ENCODE assay signal across 10 cellular contexts in genomic region chr1:15799928-15800835, GRCh38. TPM values are rescaled to one million over a fixed set of nuclear protein-coding genes. Genes with fewer than 3 reads are reported as not detected.
DNase-seq lines count a peak whose midpoint lies in the region; ATAC-seq, FAIRE-seq and TF ChIP-seq lines count a peak whose summit lies in the region.
"Had no signal": no experiment of that assay in that cellular context is flagged by ENCODE, and none has a peak within 500 bp of the region (broad histone marks: within the 10 kb centered on the region; RNA-seq: fewer than 3 reads in every experiment).

No MANE protein-coding gene starts in this region.

- H3K4me3 ChIP-seq in K562 (no peak overlapping the region), left lung (no peak overlapping the region), aorta (ENCODE audit: low read length in 2 of 2) (no peak overlapping the region)

- 9% methylated on average over 22 of the region's 22 CpGs for WGBS in K562 (ENCODE audit: insufficient coverage, low coverage, missing lambda C conversion rate)
- 51 to 54% methylated on average over 22 of the region's 22 CpGs for WGBS in aorta, 2 donors

- intact Hi-C loops in K562 (cut with micrococcal nuclease), result loop anchor here (5.0 kb wide), 1 partner anchor 257 kb away; no protein-coding TSS in a partner anchor
- intact Hi-C loops in left lung (cut with DNase I), result no loop called here
- intact Hi-C loops in aorta (cut with DNase I), result loop anchor here (2.0 to 10.0 kb wide), 5 partner anchors 35 to 192 kb away; no protein-coding TSS in a partner anchor

- peak; percentile 55 for ATAC-seq in K562
- peak; percentile 70 for ATAC-seq in left lung
- ATAC-seq in aorta (ENCODE audit: low FRiP score), result peak; percentile 9
- no peak for ATAC-seq in GM21381 (IDR thresholded peaks at IDR 0.05; ENCODE audit: unreplicated experiment)
- ATAC-seq in GM19035 (IDR thresholded peaks at IDR 0.05; ENCODE audit: unreplicated experiment), result no peak

- CTCF ChIA-PET in K562 (lab: Yijun Ruan, JAX; ENCODE audit: low intra/inter-chr PET ratio), result no interaction called here

- no peak; the same call in none of the 2 replicates for TF ChIP-seq EP300 in K562 (IDR thresholded peaks at IDR 0.05; ENCODE audit: low read length)

- H3K79me2 ChIP-seq in K562 (ENCODE audit: control insufficient read depth, insufficient read depth, low read length), result no peaks in the 10 kb centered on the region

- H3K27ac ChIP-seq in K562 (ENCODE audit: extremely low read depth, low read depth, low read length) (no peak overlapping the region), left lung (peak overlapping the region; percentile 49 to 64), aorta (ENCODE audit: low read depth in 1 of 2, low read length in 2 of 2) (peak overlapping the region; percentile 76 to 87)

- no peaks in the 10 kb centered on the region for H3K36me3 ChIP-seq in K562 (ENCODE audit: control insufficient read depth, insufficient read depth, low read length)
- no peaks in the 10 kb centered on the region for H3K36me3 ChIP-seq in left lung
- no peaks in the 10 kb centered on the region for H3K36me3 ChIP-seq in aorta (ENCODE audit: control insufficient read depth in 1 of 2, insufficient read depth in 2 of 2, low read length in 1 of 2)

- DNase-seq in NCI-H2227 (lab: John Stamatoyannopoulos, UW; ENCODE audit: unreplicated experiment), result peak; percentile 46
- DNase-seq in NCI-H2227 treated with DMSO at 0.1 percent for 48 hours (lab: John Stamatoyannopoulos, UW), result no peak
- DNase-seq in K562 (ENCODE audit: extremely low read depth in 1 of 4, low spot score in 3 of 4), result peak; percentile 75 to 87 (median 82)
- peak; percentile 63 to 82 for DNase-seq in left lung
- DNase-seq in aorta, result no peak
- no peak for DNase-seq in T-helper 2 cell
- DNase-seq: naive B cell had no signal

- TF ChIP-seq POLR2A in K562 (conservative IDR thresholded peaks at IDR 0.05), result no peak

- peak overlapping the region; percentile 38; the same call in 1 of the 2 replicates for H3K4me2 ChIP-seq in K562 (ENCODE audit: insufficient read depth, low read length)

- in situ Hi-C loops in K562 (cut with MboI), result no loop called here

- POLR2A ChIA-PET in K562 (lab: Yijun Ruan, JAX), result interaction anchor here (0.5 to 1.2 kb wide), 6 partner anchors 19 to 367 kb away, joined by 3 to 4 read pairs (median 3); no protein-coding TSS in a partner anchor

- no peak for TF ChIP-seq CTCF in K562 (IDR thresholded peaks at IDR 0.05 in 2 of 3, conservative IDR thresholded peaks at IDR 0.05 in 1 of 3; ENCODE audit: insufficient read depth in 2 of 3, low read depth in 1 of 3, low read length in 3 of 3)
- no peak for TF ChIP-seq CTCF in left lung (IDR thresholded peaks at IDR 0.05)

- peak; percentile 73 for FAIRE-seq in K562 (lab: Jason Lieb, UNC)

- H3K9me3 ChIP-seq in K562 (replicated peaks; ENCODE audit: control insufficient read depth, insufficient read depth, low read depth, low read length) (no peaks in the 10 kb centered on the region), left lung (no peaks in the 10 kb centered on the region), aorta (ENCODE audit: control insufficient read depth, low read length) (no peaks in the 10 kb centered on the region)

- peaks cover 4% of the 10 kb centered on the region for H3K9me1 ChIP-seq in K562 (ENCODE audit: control insufficient read depth, insufficient read depth, low read length)

- no peaks in the 10 kb centered on the region for H4K20me1 ChIP-seq in K562 (replicated peaks; ENCODE audit: control insufficient read depth, insufficient read depth, low read length)

- peak overlapping the region; percentile 71 for H2AFZ ChIP-seq in K562 (ENCODE audit: low read depth, low read length)

- no TSS peak for BruUV-seq in K562 (replicated peaks; lab: Mats Ljungman, UMichigan)

- H3K9ac ChIP-seq in K562 (ENCODE audit: insufficient read depth in 1 of 2, low read depth in 2 of 2, low read length in 2 of 2), result peak overlapping the region in 1 of 2 experiments; percentile 40; a peak in 2 of 4 replicates

- H3K4me1 ChIP-seq in K562 (replicated peaks in 1 of 2; ENCODE audit: control insufficient read depth in 2 of 2, insufficient read depth in 2 of 2, low read length in 2 of 2) (peaks cover 32 to 41% of the 10 kb centered on the region in 2 experiments), left lung (peaks cover 23 to 38% of the 10 kb centered on the region in 2 donors), aorta (ENCODE audit: control insufficient read depth in 1 of 2, insufficient read depth in 2 of 2, low read length in 2 of 2) (peaks cover 1 to 5% of the 10 kb centered on the region in 2 donors)

- H3K27me3 ChIP-seq in K562 (ENCODE audit: control insufficient read depth in 2 of 2, insufficient read depth in 2 of 2, low read length in 2 of 2) (no peaks in the 10 kb centered on the region), left lung (peaks cover 0 to 4% of the 10 kb centered on the region in 2 donors), aorta (ENCODE audit: control insufficient read depth in 1 of 2, insufficient read depth in 2 of 2, low read length in 1 of 2) (no peaks in the 10 kb centered on the region)

- 0 out of 4 replicates have a peak, but pooled peaks of 1 of the 2 experiments have one; percentile 10 for TF ChIP-seq RAD21 in K562 (CRISPR knock-in tag; conservative IDR thresholded peaks at IDR 0.05 in 1 of 2, IDR thresholded peaks at IDR 0.05 in 1 of 2)

RNA-seq across cellular contexts. Expression of gene UQCRHL, which starts 7.3 kb away (rescaled TPM):
- 2.3 and 3.2 TPM in 2 replicates for total RNA-seq in K562 (2011; cell fraction: chromatin; rRNA removed; ENCODE audit: low replicate concordance)
- total RNA-seq in K562 (2011; cell fraction: nucleolus; rRNA removed), result 2.8 TPM in 2 replicates
- total RNA-seq in K562 (2011; cell fraction: nucleoplasm; rRNA removed), result 4.1 and 4.2 TPM in 2 replicates
- total RNA-seq in K562 (2014; rRNA removed), result 40.7 and 76.9 TPM in 2 replicates
- 41.3 and 45.7 TPM in 2 replicates for total RNA-seq in K562 (2014; rRNA removed; fragmentation: Illumina TruSeq; extraction: Trizol)
- total RNA-seq in K562 (2015; rRNA removed; fragmentation: Illumina TruSeq; extraction: Trizol), result 19.4 and 21.8 TPM in 2 replicates
- 5.1 and 5.9 TPM in 2 replicates for total RNA-seq in K562 (2021)
- polyA plus RNA-seq in K562 (2011; rRNA removed), result 26.3 and 27.6 TPM in 2 replicates
- polyA plus RNA-seq in K562 (2011; cell fraction: cytosol; rRNA removed), result 3.9 and 8.7 TPM in 2 replicates
- 2.2 and 6.0 TPM in 2 replicates for polyA plus RNA-seq in K562 (2011; cell fraction: nucleus; rRNA removed)
- polyA plus RNA-seq in K562 (2012), result 9.1 and 25.6 TPM in 2 replicates
- 17.6 and 18.9 TPM in 2 replicates for polyA plus RNA-seq in K562 (2014; fragmentation: Illumina TruSeq; extraction: Trizol)
- 10 to 100 TPM; 20.4 to 25.8 TPM for polyA plus RNA-seq in K562 (2014; fragmentation: Nextera tagmentation; extraction: Ambion mirVana)
- 13.2 and 27.2 TPM in 2 replicates for polyA plus RNA-seq in K562 (2014; rRNA removed)
- polyA minus RNA-seq in K562 (2011; rRNA and poly(A)+ RNA removed), result 6.5 and 7.8 TPM in 2 replicates
- polyA minus RNA-seq in K562 (2011; cell fraction: cytosol; rRNA and poly(A)+ RNA removed), result 9.1 and 15.2 TPM in 2 replicates
- polyA minus RNA-seq in K562 (2011; cell fraction: nucleus; rRNA and poly(A)+ RNA removed), result 0.67 and 3.4 TPM in 2 replicates
- total RNA-seq in left lung, result 1 to 10 TPM; 1.2 TPM
- 1 to 10 TPM; 1.2 to 1.3 TPM for total RNA-seq in aorta
- 1 to 10 TPM; 1.3 to 4.6 TPM for polyA plus RNA-seq in aorta

RNA-seq across cellular contexts. Expression of gene FBLIM1, which starts 41.6 kb away (rescaled TPM):
- 0.16 TPM in 1 of 2 replicates, not detected in the other for total RNA-seq in K562 (2011; cell fraction: chromatin; rRNA removed; ENCODE audit: low replicate concordance)
- 0.50 TPM in 1 of 2 replicates, not detected in the other for total RNA-seq in K562 (2011; cell fraction: nucleolus; rRNA removed)
- total RNA-seq in K562 (2011; cell fraction: nucleoplasm; rRNA removed), result 0.31 TPM in 1 of 2 replicates, not detected in the other
- total RNA-seq in K562 (2014; rRNA removed) (0.04 TPM in 1 of 2 replicates, not detected in the other), K562 (2014; rRNA removed; fragmentation: Illumina TruSeq; extraction: Trizol) (not detected in 2 replicates), K562 (2015; rRNA removed; fragmentation: Illumina TruSeq; extraction: Trizol) (not detected in 2 replicates), K562 (2021) (0.18 and 0.24 TPM in 2 replicates), left lung (10 to 100 TPM; 52.3 to 57.1 TPM), aorta (100 to 1,000 TPM; 418 to 507 TPM)
- polyA plus RNA-seq in K562 (2011; rRNA removed) (0.14 and 0.43 TPM in 2 replicates), K562 (2014; fragmentation: Illumina TruSeq; extraction: Trizol) (not detected in 2 replicates), K562 (2014; fragmentation: Nextera tagmentation; extraction: Ambion mirVana) (not detected), K562 (2014; rRNA removed) (not detected in 2 replicates), aorta (100 to 1,000 TPM; 192 to 584 TPM)
- polyA plus RNA-seq in K562 (2011; cell fraction: cytosol; rRNA removed), result 0.09 and 0.63 TPM in 2 replicates
- 0.10 and 0.20 TPM in 2 replicates for polyA plus RNA-seq in K562 (2011; cell fraction: nucleus; rRNA removed)
- 0.04 and 0.48 TPM in 2 replicates for polyA plus RNA-seq in K562 (2012)
- 0.11 and 0.27 TPM in 2 replicates for polyA minus RNA-seq in K562 (2011; rRNA and poly(A)+ RNA removed)
- not detected in 2 replicates for polyA minus RNA-seq in K562 (2011; cell fraction: cytosol; rRNA and poly(A)+ RNA removed)
- polyA minus RNA-seq in K562 (2011; cell fraction: nucleus; rRNA and poly(A)+ RNA removed), result 0.56 TPM in 1 of 2 replicates, not detected in the other

RNA-seq across cellular contexts. Expression of gene SPEN, which starts 47.3 kb away (rescaled TPM):
- total RNA-seq in K562 (2011; cell fraction: chromatin; rRNA removed; ENCODE audit: low replicate concordance), result 154 and 372 TPM in 2 replicates
- total RNA-seq in K562 (2011; cell fraction: nucleolus; rRNA removed), result 64.2 and 82.1 TPM in 2 replicates
- total RNA-seq in K562 (2011; cell fraction: nucleoplasm; rRNA removed), result 125 and 165 TPM in 2 replicates
- 27.2 and 27.8 TPM in 2 replicates for total RNA-seq in K562 (2014; rRNA removed)
- 29.9 and 36.1 TPM in 2 replicates for total RNA-seq in K562 (2014; rRNA removed; fragmentation: Illumina TruSeq; extraction: Trizol)
- total RNA-seq in K562 (2015; rRNA removed; fragmentation: Illumina TruSeq; extraction: Trizol), result 24.5 and 29.1 TPM in 2 replicates
- total RNA-seq in K562 (2021), result 72.1 and 80.2 TPM in 2 replicates
- 11.9 and 16.4 TPM in 2 replicates for polyA plus RNA-seq in K562 (2011; rRNA removed)
- polyA plus RNA-seq in K562 (2011; cell fraction: cytosol; rRNA removed), result 9.5 and 13.0 TPM in 2 replicates
- 46.3 and 63.2 TPM in 2 replicates for polyA plus RNA-seq in K562 (2011; cell fraction: nucleus; rRNA removed)
- 54.0 and 72.6 TPM in 2 replicates for polyA plus RNA-seq in K562 (2012)
- polyA plus RNA-seq in K562 (2014; fragmentation: Illumina TruSeq; extraction: Trizol), result 87.5 and 87.6 TPM in 2 replicates
- 10 to 100 TPM in 1 of 2 experiments, 1 to 10 TPM in 1; 5.7 to 13.1 TPM for polyA plus RNA-seq in K562 (2014; fragmentation: Nextera tagmentation; extraction: Ambion mirVana)
- 31.9 and 34.6 TPM in 2 replicates for polyA plus RNA-seq in K562 (2014; rRNA removed)
- polyA minus RNA-seq in K562 (2011; rRNA and poly(A)+ RNA removed), result 52.8 and 75.1 TPM in 2 replicates
- 38.6 and 44.5 TPM in 2 replicates for polyA minus RNA-seq in K562 (2011; cell fraction: cytosol; rRNA and poly(A)+ RNA removed)
- 32.0 and 67.9 TPM in 2 replicates for polyA minus RNA-seq in K562 (2011; cell fraction: nucleus; rRNA and poly(A)+ RNA removed)
- total RNA-seq in left lung, result 10 to 100 TPM; 37.2 to 54.1 TPM
- 100 to 1,000 TPM in 1 of 2 donors, 10 to 100 TPM in 1; 76.9 to 102 TPM for total RNA-seq in aorta
- polyA plus RNA-seq in aorta, result 10 to 100 TPM; 19.8 to 26.4 TPM

RNA-seq across cellular contexts. Expression of gene TMEM82, which starts 57.9 kb away (rescaled TPM):
- not detected in 2 replicates for total RNA-seq in K562 (2011; cell fraction: chromatin; rRNA removed; ENCODE audit: low replicate concordance)
- not detected in 2 replicates for total RNA-seq in K562 (2011; cell fraction: nucleolus; rRNA removed)
- not detected in 2 replicates for total RNA-seq in K562 (2011; cell fraction: nucleoplasm; rRNA removed)
- total RNA-seq in K562 (2014; rRNA removed) (not detected in 2 replicates), K562 (2014; rRNA removed; fragmentation: Illumina TruSeq; extraction: Trizol) (not detected in 2 replicates), K562 (2015; rRNA removed; fragmentation: Illumina TruSeq; extraction: Trizol) (not detected in 2 replicates), K562 (2021) (not detected in 2 replicates), left lung (not detected), aorta (not detected)
- polyA plus RNA-seq in K562 (2011; rRNA removed) (not detected in 2 replicates), K562 (2014; fragmentation: Illumina TruSeq; extraction: Trizol) (not detected in 2 replicates), K562 (2014; fragmentation: Nextera tagmentation; extraction: Ambion mirVana) (not detected), K562 (2014; rRNA removed) (not detected in 2 replicates), aorta (1 to 10 TPM in 1 of 2 donors, not detected in 1; 5.8 TPM)
- polyA plus RNA-seq in K562 (2011; cell fraction: cytosol; rRNA removed), result not detected in 2 replicates
- polyA plus RNA-seq in K562 (2011; cell fraction: nucleus; rRNA removed), result not detected in 2 replicates
- polyA plus RNA-seq in K562 (2012), result not detected in 2 replicates
- not detected in 2 replicates for polyA minus RNA-seq in K562 (2011; rRNA and poly(A)+ RNA removed)
- not detected in 2 replicates for polyA minus RNA-seq in K562 (2011; cell fraction: cytosol; rRNA and poly(A)+ RNA removed)
- polyA minus RNA-seq in K562 (2011; cell fraction: nucleus; rRNA and poly(A)+ RNA removed), result not detected in 2 replicates
- polyA plus RNA-seq: BJ had no signal

Comparison
In these comparisons a context has a peak if more than half of its experiments do, and no peak if none do; other contexts are left out.
1. DNase-seq: peak in NCI-H2227 (single experiment), K562 (4 of 4) and left lung (2 of 2); none in NCI-H2227 treated with DMSO at 0.1 percent for 48 hours (single experiment), aorta (0 of 2) and T-helper 2 cell (0 of 5).
2. ATAC-seq: peak in K562 (single experiment), left lung (single experiment) and aorta (single experiment); none in GM21381 (single experiment) and GM19035 (single experiment).
3. RNA of gene FBLIM1, which starts 41.6 kb away (total RNA-seq): 418 to 507 TPM in aorta and 52.3 to 57.1 TPM in left lung; 0.04 to 0.50 TPM in K562; every median in the first group is over 10 times any median in the second.
4. intact Hi-C loops: an anchor here in K562 (5.0 kb wide) and aorta (2.0 to 10.0 kb wide); none called in left lung.